In the genomic region with DNA sequence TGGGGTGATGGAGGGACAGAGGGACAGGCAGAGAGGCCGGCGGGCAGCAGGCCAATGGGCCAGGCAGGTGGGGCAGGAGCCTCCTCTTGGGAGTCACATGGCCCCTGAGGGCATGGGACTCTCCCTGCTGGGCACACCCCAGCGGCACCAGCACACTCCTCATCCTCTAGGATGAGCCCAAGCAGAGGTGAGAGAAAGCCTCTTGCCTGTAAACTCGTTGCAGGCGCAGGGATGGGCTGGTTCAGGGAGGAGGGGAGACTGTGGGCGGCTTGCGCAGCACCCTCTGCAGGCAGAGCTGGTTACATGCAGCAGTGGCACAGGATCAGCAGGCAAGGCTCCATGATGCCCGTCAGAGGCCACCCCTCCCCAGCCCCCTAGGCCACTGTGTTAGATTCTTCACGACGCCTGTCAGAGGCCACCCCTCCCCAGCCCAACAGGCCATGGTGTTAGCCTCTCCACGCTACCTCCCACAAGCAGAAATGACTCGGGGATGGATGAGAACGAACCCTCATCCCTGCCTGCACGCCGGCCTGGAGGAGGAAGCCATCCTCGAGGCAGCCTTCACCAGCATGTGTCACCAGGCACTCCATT, we compare ENCODE assay signal across 10 cellular contexts.
A peak's percentile ranks its signal among the peaks of the same experiment; 100 is the strongest.
DNase-seq lines count a peak whose midpoint lies in the region; ATAC-seq and TF ChIP-seq lines count a peak whose summit lies in the region.
"Had no signal": no experiment of that assay in that cellular context is flagged by ENCODE, and none has a peak within 500 bp of the region (broad histone marks: within the 10 kb centered on the region; RNA-seq: fewer than 3 reads in every experiment).

No MANE protein-coding gene starts in this region.

- H3K36me3 ChIP-seq in DND-41 (ENCODE audit: insufficient read depth, low read length) (no peaks in the 10 kb centered on the region), HEK293 (ENCODE audit: control insufficient read depth in 2 of 2, insufficient read depth in 1 of 2, low read length in 2 of 2) (no peaks in the 10 kb centered on the region), mesenchymal stem cell (ENCODE audit: control insufficient read depth in 1 of 2, insufficient read depth in 2 of 2, low read depth in 1 of 2, low read length in 2 of 2) (peaks cover 0 to 2% of the 10 kb centered on the region in 2 experiments), ascending aorta (no peaks in the 10 kb centered on the region)

- CTCF ChIA-PET in HEK293 (lab: Yijun Ruan, JAX), result interaction anchor here (0.6 to 2.2 kb wide), 6 partner anchors 11 to 914 kb away, joined by 3 to 11 read pairs (median 3); no protein-coding TSS in a partner anchor

- peaks cover 5% of the 10 kb centered on the region; the same call in 1 of the 2 replicates for H4K20me1 ChIP-seq in DND-41 (ENCODE audit: insufficient read depth, low read length)

- no peak overlapping the region for H2AK5ac ChIP-seq in mesenchymal stem cell (ENCODE audit: low read length, severe bottlenecking)

- H3K9me3 ChIP-seq in DND-41 (ENCODE audit: insufficient read depth, low read length, severe bottlenecking), result no peaks in the 10 kb centered on the region
- no peaks in the 10 kb centered on the region for H3K9me3 ChIP-seq in HEK293 (ENCODE audit: control insufficient read depth, insufficient read depth, low read depth, low read length)
- H3K9me3 ChIP-seq in mesenchymal stem cell (ENCODE audit: control insufficient read depth, low read length), result no peaks in the 10 kb centered on the region
- no peaks in the 10 kb centered on the region for H3K9me3 ChIP-seq in ascending aorta

- H3K4me1 ChIP-seq in DND-41 (ENCODE audit: insufficient read depth, low read length), result no peaks in the 10 kb centered on the region
- H3K4me1 ChIP-seq in HEK293 (ENCODE audit: control insufficient read depth, insufficient read depth, low read length), result no peaks in the 10 kb centered on the region
- peaks cover 10% of the 10 kb centered on the region for H3K4me1 ChIP-seq in mesenchymal stem cell (ENCODE audit: control insufficient read depth, insufficient read depth, low read depth, low read length)
- peaks cover 4 to 5% of the 10 kb centered on the region in 2 donors for H3K4me1 ChIP-seq in ascending aorta

- no peaks in the 10 kb centered on the region for H3K79me2 ChIP-seq in DND-41 (ENCODE audit: insufficient read depth, low read length)

- no peak overlapping the region for H2AFZ ChIP-seq in DND-41 (ENCODE audit: low read depth, low read length)
- H2AFZ ChIP-seq in mesenchymal stem cell (ENCODE audit: low read depth, low read length), result no peak overlapping the region

- H2BK5ac ChIP-seq in mesenchymal stem cell (ENCODE audit: low read depth, low read length, poor library complexity, severe bottlenecking), result no peak overlapping the region

- H2BK120ac ChIP-seq in mesenchymal stem cell (ENCODE audit: low read depth, low read length), result no peak overlapping the region

- H2BK15ac ChIP-seq in mesenchymal stem cell (ENCODE audit: low read depth, poor library complexity, severe bottlenecking), result no peak overlapping the region

- no peak overlapping the region for H3K4ac ChIP-seq in mesenchymal stem cell (ENCODE audit: low read depth in 1 of 2, low read length in 2 of 2)

- DNase-seq in DND-41 (peak; percentile 21), astrocyte of the hippocampus (ENCODE audit: low read depth, low spot score) (peak; percentile 38), mesenchymal stem cell (peak; percentile 37), ascending aorta (ENCODE audit: low spot score in 2 of 2) (no peak)
- DNase-seq: activated CD4-positive, alpha-beta T cell treated with anti-CD3 and anti-CD28 coated beads, Interleukin-2, amount 50 U/mL, for 1 hour; NCI-H1092 had no signal

- H3K4me3 ChIP-seq in DND-41 (ENCODE audit: low read depth in 1 of 2, low read length in 2 of 2) (no peak overlapping the region), HEK293 (ENCODE audit: low read depth, low read length) (no peak overlapping the region), mesenchymal stem cell (ENCODE audit: insufficient read depth in 1 of 2, low read depth in 1 of 2, low read length in 2 of 2) (no peak overlapping the region), ascending aorta (no peak overlapping the region)

- no peak overlapping the region for H3K18ac ChIP-seq in mesenchymal stem cell (ENCODE audit: low read depth in 1 of 2, low read length in 2 of 2)

- H3K4me2 ChIP-seq in DND-41 (ENCODE audit: insufficient read depth, low read length) (no peak overlapping the region), mesenchymal stem cell (ENCODE audit: low read length, poor library complexity, severe bottlenecking) (no peak overlapping the region)

- peak; percentile 53 for TF ChIP-seq CTCF in DND-41 (IDR thresholded peaks at IDR 0.05; ENCODE audit: borderline replicate concordance, extremely low read depth, low read length, poor library complexity, severe bottlenecking)
- peak; percentile 70; the same call in 1 of the 2 replicates for TF ChIP-seq CTCF in HEK293 (tag by site-specific recombination; IDR thresholded peaks at IDR 0.05)
- TF ChIP-seq CTCF in ascending aorta (IDR thresholded peaks at IDR 0.05), result no peak

- 57% methylated on average over 16 of the region's 16 CpGs for WGBS in mesenchymal stem cell

- no peak overlapping the region for H3K9ac ChIP-seq in DND-41 (ENCODE audit: low read depth, low read length)
- H3K9ac ChIP-seq in mesenchymal stem cell (ENCODE audit: low read length), result no peak overlapping the region

- intact Hi-C loops in ascending aorta (cut with DNase I), result no loop called here

- H4K8ac ChIP-seq in mesenchymal stem cell (ENCODE audit: low read length), result no peak overlapping the region

- H3K23ac ChIP-seq in mesenchymal stem cell (ENCODE audit: low read length in 2 of 2), result no peak overlapping the region

- H3K27ac ChIP-seq in DND-41 (ENCODE audit: low read length), result no peak overlapping the region
- no peak overlapping the region for H3K27ac ChIP-seq in HEK293 (ENCODE audit: extremely low read depth, low read depth, low read length)
- no peak overlapping the region for H3K27ac ChIP-seq in mesenchymal stem cell (ENCODE audit: low read length, poor library complexity, severe bottlenecking)
- H3K27ac ChIP-seq in ascending aorta, result no peak overlapping the region

- POLR2A ChIA-PET in HEK293 (lab: Yijun Ruan, JAX), result no interaction called here

- H3K79me1 ChIP-seq in mesenchymal stem cell (replicated peaks; ENCODE audit: low read length, poor library complexity, severe bottlenecking), result no peaks in the 10 kb centered on the region

- H3K14ac ChIP-seq in mesenchymal stem cell (ENCODE audit: low read length in 2 of 2), result no peak overlapping the region

- no peaks in the 10 kb centered on the region for H3K27me3 ChIP-seq in DND-41 (ENCODE audit: insufficient read depth, low read length, poor library complexity)
- peaks cover 0 to 43% of the 10 kb centered on the region in 2 experiments for H3K27me3 ChIP-seq in mesenchymal stem cell (ENCODE audit: control insufficient read depth in 1 of 2, insufficient read depth in 1 of 2, low read length in 2 of 2)
- no peaks in the 10 kb centered on the region for H3K27me3 ChIP-seq in ascending aorta

- H4K91ac ChIP-seq in mesenchymal stem cell (ENCODE audit: low read length), result no peak overlapping the region

- H2BK12ac ChIP-seq in mesenchymal stem cell (ENCODE audit: low read length in 2 of 2), result no peak overlapping the region

- ATAC-seq in DND-41 (ENCODE audit: insufficient read depth, low read depth) (no peak), GM19397 (IDR thresholded peaks at IDR 0.05; ENCODE audit: unreplicated experiment) (no peak), HG03571 (IDR thresholded peaks at IDR 0.05; ENCODE audit: unreplicated experiment) (no peak), HG03108 (IDR thresholded peaks at IDR 0.05; ENCODE audit: unreplicated experiment) (no peak)

TF ChIP-seq in HEK293, 187 proteins besides CTCF, POLR2A, EP300 and RAD21 (continues in another document):
- no peak for TF ChIP-seq ZNF664 (tag by site-specific recombination; IDR thresholded peaks at IDR 0.05)
- TF ChIP-seq, protein P1, sequence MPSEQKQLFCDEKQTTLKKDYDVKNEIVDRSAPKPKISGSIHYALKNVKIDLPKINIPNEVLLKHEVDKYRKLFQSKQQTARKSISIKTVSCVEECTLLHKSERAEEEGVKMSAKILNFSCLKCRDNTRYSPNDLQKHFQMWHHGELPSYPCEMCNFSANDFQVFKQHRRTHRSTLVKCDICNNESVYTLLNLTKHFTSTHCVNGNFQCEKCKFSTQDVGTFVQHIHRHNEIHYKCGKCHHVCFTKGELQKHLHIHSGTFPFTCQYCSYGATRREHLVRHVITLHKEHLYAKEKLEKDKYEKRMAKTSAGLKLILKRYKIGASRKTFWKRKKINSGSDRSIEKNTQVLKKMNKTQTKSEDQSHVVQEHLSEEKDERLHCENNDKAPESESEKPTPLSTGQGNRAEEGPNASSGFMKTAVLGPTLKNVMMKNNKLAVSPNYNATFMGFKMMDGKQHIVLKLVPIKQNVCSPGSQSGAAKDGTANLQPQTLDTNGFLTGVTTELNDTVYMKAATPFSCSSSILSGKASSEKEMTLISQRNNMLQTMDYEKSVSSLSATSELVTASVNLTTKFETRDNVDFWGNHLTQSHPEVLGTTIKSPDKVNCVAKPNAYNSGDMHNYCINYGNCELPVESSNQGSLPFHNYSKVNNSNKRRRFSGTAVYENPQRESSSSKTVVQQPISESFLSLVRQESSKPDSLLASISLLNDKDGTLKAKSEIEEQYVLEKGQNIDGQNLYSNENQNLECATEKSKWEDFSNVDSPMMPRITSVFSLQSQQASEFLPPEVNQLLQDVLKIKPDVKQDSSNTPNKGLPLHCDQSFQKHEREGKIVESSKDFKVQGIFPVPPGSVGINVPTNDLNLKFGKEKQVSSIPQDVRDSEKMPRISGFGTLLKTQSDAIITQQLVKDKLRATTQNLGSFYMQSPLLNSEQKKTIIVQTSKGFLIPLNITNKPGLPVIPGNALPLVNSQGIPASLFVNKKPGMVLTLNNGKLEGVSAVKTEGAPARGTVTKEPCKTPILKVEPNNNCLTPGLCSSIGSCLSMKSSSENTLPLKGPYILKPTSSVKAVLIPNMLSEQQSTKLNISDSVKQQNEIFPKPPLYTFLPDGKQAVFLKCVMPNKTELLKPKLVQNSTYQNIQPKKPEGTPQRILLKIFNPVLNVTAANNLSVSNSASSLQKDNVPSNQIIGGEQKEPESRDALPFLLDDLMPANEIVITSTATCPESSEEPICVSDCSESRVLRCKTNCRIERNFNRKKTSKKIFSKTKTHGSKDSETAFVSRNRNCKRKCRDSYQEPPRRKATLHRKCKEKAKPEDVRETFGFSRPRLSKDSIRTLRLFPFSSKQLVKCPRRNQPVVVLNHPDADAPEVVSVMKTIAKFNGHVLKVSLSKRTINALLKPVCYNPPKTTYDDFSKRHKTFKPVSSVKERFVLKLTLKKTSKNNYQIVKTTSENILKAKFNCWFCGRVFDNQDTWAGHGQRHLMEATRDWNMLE (tag by site-specific recombination; conservative IDR thresholded peaks at IDR 0.05; ENCODE audit: low read depth), result no peak
- no peak for TF ChIP-seq ZNF37A (tag by site-specific recombination; IDR thresholded peaks at IDR 0.05)
- TF ChIP-seq ZNF223 (tag by site-specific recombination; IDR thresholded peaks at IDR 0.05), result no peak
- TF ChIP-seq ZFHX2 (tag by site-specific recombination; conservative IDR thresholded peaks at IDR 0.05), result peak; percentile 82
- TF ChIP-seq ZNF830 (tag by site-specific recombination; IDR thresholded peaks at IDR 0.05; ENCODE audit: low read depth), result no peak
- no peak for TF ChIP-seq RBAK (tag by site-specific recombination; IDR thresholded peaks at IDR 0.05)

Comparison
In these comparisons a context has a peak if more than half of its experiments do, and no peak if none do; other contexts are left out.
1. DNase-seq: peak in DND-41 (single experiment), astrocyte of the hippocampus (single experiment) and mesenchymal stem cell (single experiment); none in ascending aorta (0 of 2).
2. CTCF ChIP-seq: peak in DND-41 (single experiment) and HEK293 (single experiment); none in ascending aorta (0 of 3).